ENCODE assay signal across 8 cellular contexts in the genomic region with DNA sequence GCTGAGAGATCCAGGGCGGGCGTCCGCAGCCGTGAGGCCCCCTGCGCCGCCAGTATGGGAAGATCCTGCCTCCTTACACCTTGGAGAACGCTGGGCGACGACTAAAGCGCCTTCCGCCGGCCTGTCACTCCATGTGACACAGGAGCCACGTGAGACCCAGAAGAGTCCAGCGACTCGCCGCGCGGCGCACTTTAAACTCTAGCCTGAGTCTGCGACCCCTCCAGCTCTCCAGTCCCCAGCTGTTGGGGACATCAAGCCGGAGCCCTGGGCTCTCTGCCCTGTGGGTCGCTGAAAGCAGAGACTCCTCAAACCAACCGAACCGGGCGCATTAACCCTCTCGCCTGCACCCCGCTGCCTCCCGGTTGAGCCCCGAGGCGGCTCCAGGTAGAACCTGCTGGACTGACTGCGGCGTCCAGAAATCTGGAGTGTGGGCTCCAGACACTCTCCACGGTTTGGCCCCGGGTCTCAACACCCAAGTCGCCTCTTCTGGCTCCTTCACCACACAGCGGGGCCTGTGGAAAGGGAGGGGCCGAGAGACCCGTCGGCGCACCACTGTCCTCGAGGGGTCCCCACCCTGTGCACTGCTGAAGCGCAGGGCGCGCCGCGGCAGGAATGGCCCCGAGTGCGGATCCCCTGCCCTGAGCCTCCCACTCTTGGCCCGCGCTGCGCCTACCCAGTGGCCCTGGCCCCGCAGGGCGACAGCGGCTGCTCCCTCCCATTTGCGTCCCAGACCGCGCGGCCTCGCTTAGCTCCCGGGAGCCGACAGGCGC. TPM values are rescaled to one million over a fixed set of nuclear protein-coding genes. Genes with fewer than 3 reads are reported as not detected.
DNase-seq lines count a peak whose midpoint lies in the region; ATAC-seq lines count a peak whose summit lies in the region.

No MANE protein-coding gene starts in this region.

- H3K36me3 ChIP-seq in HAP-1 (replicated peaks) = no peaks in the 10 kb centered on the region

- peak overlapping the region; percentile 79 to 97 (median 92) for H3K4me3 Mint-ChIP-seq in IgD-negative memory B cell

- in situ Hi-C loops in HAP-1 (cut with MboI; ENCODE audit: low sequenced_read_pairs) = loop anchor here (10.0 to 25.0 kb wide), 3 partner anchors 500 to 975 kb away; no protein-coding TSS in a partner anchor

- no peaks in the 10 kb centered on the region for H3K9me3 Mint-ChIP-seq in IgD-negative memory B cell

- peaks cover 1 to 20% (median 14%) of the 10 kb centered on the region in 3 donors for H3K4me1 Mint-ChIP-seq in IgD-negative memory B cell

- ATAC-seq in HG03135 (IDR thresholded peaks at IDR 0.05; ENCODE audit: unreplicated experiment) = no peak

- no peaks in the 10 kb centered on the region; the same call in 1 of the 2 replicates for H3K4me1 ChIP-seq in HAP-1

- no peaks in the 10 kb centered on the region for H3K9me3 ChIP-seq in HAP-1

- H3K4me3 ChIP-seq in HAP-1 = no peak overlapping the region

- H3K27ac Mint-ChIP-seq in IgD-negative memory B cell = peak overlapping the region in 2 of 3 donors; percentile 73 to 78

- peaks cover 12% of the 10 kb centered on the region for H3K27me3 Mint-ChIP-seq in IgD-negative memory B cell

- no peaks in the 10 kb centered on the region for H3K27me3 ChIP-seq in HAP-1 (ENCODE audit: low read depth)

- peaks cover 2% of the 10 kb centered on the region for H3K36me3 Mint-ChIP-seq in IgD-negative memory B cell

- DNase-seq in anterior cingulate cortex (lab: John Stamatoyannopoulos, UW) = peak in 46 of 58 donors; percentile 12 to 70 (median 42)
- peak; percentile 83 for DNase-seq in left kidney (ENCODE audit: low read depth, low spot score)
- peak; percentile 11 for DNase-seq in stimulated activated CD8-positive, alpha-beta memory T cell treated with anti-CD3 and anti-CD28 coated beads, Interleukin-12 subunit alpha, Interleukin-12 subunit beta, amount 100 ng/mL, for 4 hours (ENCODE audit: low read depth)
- DNase-seq in HAP-1 (ENCODE audit: low spot score in 2 of 2) = no peak
- DNase-seq in DMS114 treated with DMSO at 0.1 percent for 48 hours (lab: John Stamatoyannopoulos, UW; ENCODE audit: unreplicated experiment) = no peak
- no peak for DNase-seq in mesenteric fat pad (ENCODE audit: low spot score)

RNA-seq across cellular contexts. Expression of a gene that starts 1.8 kb away (rescaled TPM):
- polyA plus RNA-seq in IgD-negative memory B cell = 1.6 TPM
- total RNA-seq in mesenteric fat pad = 12.0 TPM

Comparison
In these comparisons a context has a peak if more than half of its experiments do, and no peak if none do; other contexts are left out.
1. DNase-seq: peak in anterior cingulate cortex (46 of 58), left kidney (single experiment) and stimulated activated CD8-positive, alpha-beta memory T cell treated with anti-CD3 and anti-CD28 coated beads, Interleukin-12 subunit alpha, Interleukin-12 subunit beta, amount 100 ng/mL, for 4 hours (single experiment); none in HAP-1 (0 of 2), DMS114 treated with DMSO at 0.1 percent for 48 hours (single experiment) and mesenteric fat pad (single experiment).